ENCODE assay signal across 8 cellular contexts in the genomic region with DNA sequence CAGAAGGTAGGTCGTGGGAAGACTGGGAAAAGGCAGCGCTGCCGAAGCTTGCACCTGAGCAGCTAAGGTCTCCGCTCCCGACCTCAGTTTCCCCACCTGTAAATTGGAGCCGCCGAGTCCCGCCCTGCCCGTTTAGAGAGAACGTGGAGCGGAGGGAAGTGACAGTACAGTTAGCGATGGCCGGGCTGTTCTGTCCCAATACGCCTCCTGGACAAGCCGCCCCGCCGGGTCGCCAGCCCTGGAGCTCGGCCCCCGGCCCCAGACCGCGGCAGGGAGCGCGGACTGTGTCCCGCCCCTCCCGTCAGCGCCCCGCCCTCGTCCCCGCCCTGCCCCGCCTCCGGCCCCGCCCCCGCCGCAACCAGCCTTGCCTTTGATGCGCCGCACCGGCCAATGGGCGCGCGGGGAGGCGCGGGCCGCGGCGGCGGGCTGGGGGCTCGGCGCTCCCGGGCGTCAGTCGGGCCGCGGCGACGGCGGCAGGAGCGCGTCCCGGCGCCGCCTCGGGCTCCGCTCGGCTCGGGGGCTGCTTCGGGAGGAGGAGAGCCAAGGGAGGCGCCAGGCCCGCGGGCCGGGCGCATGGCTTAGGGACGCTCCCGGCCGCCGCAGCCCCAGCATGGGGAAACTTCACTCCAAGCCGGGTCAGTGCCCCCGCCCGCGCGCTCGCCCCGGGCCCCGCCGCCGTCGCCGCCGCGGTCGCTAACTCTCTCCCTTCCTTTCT. TPM values are rescaled to one million over a fixed set of nuclear protein-coding genes. Genes with fewer than 3 reads are reported as not detected.
DNase-seq lines count a peak whose midpoint lies in the region; ATAC-seq, FAIRE-seq and TF ChIP-seq lines count a peak whose summit lies in the region.

A gene with protein sequence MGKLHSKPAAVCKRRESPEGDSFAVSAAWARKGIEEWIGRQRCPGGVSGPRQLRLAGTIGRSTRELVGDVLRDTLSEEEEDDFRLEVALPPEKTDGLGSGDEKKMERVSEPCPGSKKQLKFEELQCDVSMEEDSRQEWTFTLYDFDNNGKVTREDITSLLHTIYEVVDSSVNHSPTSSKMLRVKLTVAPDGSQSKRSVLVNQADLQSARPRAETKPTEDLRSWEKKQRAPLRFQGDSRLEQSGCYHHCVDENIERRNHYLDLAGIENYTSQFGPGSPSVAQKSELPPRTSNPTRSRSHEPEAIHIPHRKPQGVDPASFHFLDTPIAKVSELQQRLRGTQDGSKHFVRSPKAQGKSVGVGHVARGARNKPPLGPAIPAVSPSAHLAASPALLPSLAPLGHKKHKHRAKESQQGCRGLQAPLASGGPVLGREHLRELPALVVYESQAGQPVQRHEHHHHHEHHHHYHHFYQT (plus strand): TSS at position 453 of the 715 bp plus-strand sequence. CDS start 158 bp downstream, at position 611.

- H3K4me1 ChIP-seq in SJSA1 (replicated peaks), result peaks cover 5% of the 10 kb centered on the region
- H3K4me1 ChIP-seq in cardiac muscle cell (ENCODE audit: low read depth), result no peaks in the 10 kb centered on the region
- no peaks in the 10 kb centered on the region for H3K4me1 ChIP-seq in pancreas
- peaks cover 0 to 39% (median 19%) of the 10 kb centered on the region in 4 donors for H3K4me1 ChIP-seq in tibial artery

- no peak within 1 kb of the TSS for H3K27ac Mint-ChIP-seq in activated naive CD4-positive, alpha-beta T cell treated with anti-CD3 and anti-CD28 coated beads for 36 hours

- H3K9me3 ChIP-seq in SJSA1 (replicated peaks) (no peaks in the 10 kb centered on the region), cardiac muscle cell (ENCODE audit: low read depth) (no peaks in the 10 kb centered on the region), pancreas (no peaks in the 10 kb centered on the region), tibial artery (no peaks in the 10 kb centered on the region)

- peaks cover 19% of the 10 kb centered on the region for H3K27me3 ChIP-seq in SJSA1 (replicated peaks)
- H3K27me3 ChIP-seq in cardiac muscle cell, result peaks cover 60% of the 10 kb centered on the region
- no peaks in the 10 kb centered on the region for H3K27me3 ChIP-seq in pancreas
- no peaks in the 10 kb centered on the region for H3K27me3 ChIP-seq in tibial artery

- ATAC-seq in GM19438 (IDR thresholded peaks at IDR 0.05; ENCODE audit: low read depth, unreplicated experiment) (peak; percentile 78), HG03558 (IDR thresholded peaks at IDR 0.05; ENCODE audit: extremely low read depth, unreplicated experiment) (peak; percentile 39), pancreas (peak; percentile 90 to 95 (median 92))

- intact Hi-C loops in activated naive CD4-positive, alpha-beta T cell treated with anti-CD3 and anti-CD28 coated beads for 36 hours (cut with micrococcal nuclease), result loop anchor here (1.0 to 5.0 kb wide), 13 partner anchors 41 to 336 kb away; a partner anchor contains a TSS
- intact Hi-C loops in pancreas (cut with DNase I), result loop anchor here in 1 of 3 donors (10.0 kb wide), 1 partner anchor 117 kb away; no protein-coding TSS in a partner anchor
- intact Hi-C loops in tibial artery (cut with DNase I; ENCODE audit: low total_unique reads), result loop anchor here (2.0 to 10.0 kb wide), 5 partner anchors 39 to 303 kb away; a partner anchor contains a TSS

- TF ChIP-seq CTCF in C4-2B (conservative IDR thresholded peaks at IDR 0.05) (no peak), cardiac muscle cell (IDR thresholded peaks at IDR 0.05; ENCODE audit: low read depth, low read length) (no peak), pancreas (IDR thresholded peaks at IDR 0.05) (no peak), tibial artery (IDR thresholded peaks at IDR 0.05) (no peak)

- H3K36me3 ChIP-seq in SJSA1 (no peaks in the 10 kb centered on the region), cardiac muscle cell (no peaks in the 10 kb centered on the region), pancreas (no peaks in the 10 kb centered on the region), tibial artery (no peaks in the 10 kb centered on the region)

- peak within 1 kb of the TSS; percentile 85 for H3K4me3 Mint-ChIP-seq in activated naive CD4-positive, alpha-beta T cell treated with anti-CD3 and anti-CD28 coated beads for 36 hours

- H3K4me1 Mint-ChIP-seq in activated naive CD4-positive, alpha-beta T cell treated with anti-CD3 and anti-CD28 coated beads for 36 hours (ENCODE audit: low read depth), result peaks cover 18% of the 10 kb centered on the region

- H3K27ac ChIP-seq in C4-2B (peak within 1 kb of the TSS; percentile 47), SJSA1 (no peak within 1 kb of the TSS), cardiac muscle cell (no peak within 1 kb of the TSS), pancreas (peak within 1 kb of the TSS in 1 of 4 donors; percentile 41), tibial artery (peak within 1 kb of the TSS; percentile 87 to 89)

- H3K36me3 Mint-ChIP-seq in activated naive CD4-positive, alpha-beta T cell treated with anti-CD3 and anti-CD28 coated beads for 36 hours (ENCODE audit: low read depth), result no peaks in the 10 kb centered on the region

- DNase-seq in SJSA1 (ENCODE audit: low read depth in 1 of 2, low spot score in 2 of 2), result peak; percentile 35 to 61
- DNase-seq in activated naive CD4-positive, alpha-beta T cell treated with anti-CD3 and anti-CD28 coated beads for 36 hours, result peak; percentile 68
- DNase-seq in cardiac muscle cell (ENCODE audit: low read depth in 1 of 2, low spot score in 1 of 2), result peak; percentile 55 to 91
- DNase-seq in pancreas, result peak; percentile 61 to 93 (median 78)
- peak; percentile 71 to 89 for DNase-seq in tibial artery

- no peaks in the 10 kb centered on the region for H3K27me3 Mint-ChIP-seq in activated naive CD4-positive, alpha-beta T cell treated with anti-CD3 and anti-CD28 coated beads for 36 hours (ENCODE audit: low read depth)

- H3K4me3 ChIP-seq in SJSA1, result peak within 1 kb of the TSS; percentile 60
- H3K4me3 ChIP-seq in cardiac muscle cell, result peak within 1 kb of the TSS; percentile 68
- H3K4me3 ChIP-seq in pancreas, result peak within 1 kb of the TSS; percentile 75 to 87 (median 82)
- H3K4me3 ChIP-seq in tibial artery, result peak within 1 kb of the TSS; percentile 89 to 99

- CTCF ChIA-PET in activated naive CD4-positive, alpha-beta T cell treated with anti-CD3 and anti-CD28 coated beads for 36 hours (lab: Charles Lee), result interaction anchor here (1.3 kb wide), 1 partner anchor 258 kb away, joined by 5 read pairs; no protein-coding TSS in a partner anchor

- 0 to 1% methylated on average over 63 to 91 of the region's 91 CpGs for WGBS in pancreas, 2 donors

- no peak for FAIRE-seq in pancreas (lab: Jason Lieb, UNC)

- peaks cover 10% of the 10 kb centered on the region for H3K9me3 Mint-ChIP-seq in activated naive CD4-positive, alpha-beta T cell treated with anti-CD3 and anti-CD28 coated beads for 36 hours

RNA-seq across cellular contexts. Expression of the gene that starts here (rescaled TPM):
- 0.06 and 0.42 TPM in 2 replicates for total RNA-seq in SJSA1 (2014; rRNA removed; shearing (Covaris generic))
- total RNA-seq in activated naive CD4-positive, alpha-beta T cell treated with anti-CD3 and anti-CD28 coated beads for 36 hours, result 1 to 10 TPM; 2.6 to 3.2 TPM
- total RNA-seq in cardiac muscle cell (0.86 and 1.8 TPM in 2 replicates), pancreas (1 to 10 TPM; 3.0 to 5.8 (median 5.1) TPM)
- polyA plus RNA-seq in cardiac muscle cell (0.45 and 1.4 TPM in 2 replicates), pancreas (1 to 10 TPM in 1 of 2 donors, under 1 TPM in 1; 0.45 to 1.1 TPM)

Comparison
In these comparisons a context has a peak if more than half of its experiments do, and no peak if none do; other contexts are left out.
1. Peak in DNase-seq and H3K4me3 ChIP-seq in SJSA1; RNA of the gene not detected or under 1 TPM.
2. H3K27ac ChIP-seq: peak in C4-2B (single experiment) and tibial artery (2 of 2); none in SJSA1 (single experiment) and cardiac muscle cell (single experiment).
3. ATAC-seq: peak in every context shown above with its lines; median percentile 92 in pancreas; 78 in GM19438; 39 in HG03558.
4. Peak in every context shown above with its lines, with median percentiles within 50 percentile points of each other: DNase-seq and H3K4me3 ChIP-seq.